ENCODE assay signal across 2 cellular contexts in the genomic region with DNA sequence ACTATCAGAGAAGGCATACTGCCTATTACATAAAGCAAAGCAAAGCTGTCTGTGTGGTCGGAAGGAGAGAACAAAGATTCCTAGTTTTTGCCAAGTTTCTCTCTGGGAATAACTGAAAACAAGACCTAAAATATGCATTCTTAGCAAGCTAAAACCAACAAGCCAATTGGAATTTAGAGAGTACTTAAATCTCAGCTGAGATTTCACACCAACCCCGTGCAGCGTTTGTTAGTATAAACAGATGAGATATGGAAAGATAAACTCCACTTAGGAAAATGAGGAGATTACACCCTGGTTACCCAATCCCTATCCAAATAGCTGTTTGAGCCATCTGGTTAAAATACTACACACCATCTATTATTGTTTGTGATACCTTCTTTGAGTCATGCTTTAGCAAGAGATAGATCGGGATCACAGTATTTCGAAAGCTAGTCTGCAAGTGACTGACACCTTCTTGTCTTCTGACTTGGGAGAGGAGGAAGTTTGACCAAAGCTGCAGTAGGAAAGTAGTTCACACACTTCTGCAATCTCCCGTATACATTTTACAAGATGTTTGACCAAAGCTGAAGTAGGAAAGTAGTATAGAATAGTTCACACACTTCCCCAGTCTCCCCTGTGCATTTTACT.
TF ChIP-seq lines count a peak whose summit lies in the region.

No MANE protein-coding gene starts in this region.

TF ChIP-seq in IMR-90, 13 proteins besides CTCF, POLR2A, EP300 and RAD21 (continued from another document):
- TF ChIP-seq CEBPB (IDR thresholded peaks at IDR 0.05; ENCODE audit: low read depth, low read length) (peak; percentile 91), BHLHE40 (IDR thresholded peaks at IDR 0.05; ENCODE audit: low read depth, low read length) (peak; percentile 83), MAFK (IDR thresholded peaks at IDR 0.05; ENCODE audit: low read depth, low read length) (no peak), CHD1 (IDR thresholded peaks at IDR 0.05; ENCODE audit: low read depth, low read length) (0 out of 2 replicates have a peak, but pooled peaks have one; percentile 64), RCOR1 (IDR thresholded peaks at IDR 0.05; ENCODE audit: insufficient replicate concordance, low read length) (peak; percentile 61)

TF ChIP-seq in liver, 16 proteins besides CTCF, POLR2A, EP300 and RAD21:
- TF ChIP-seq, protein P1, sequence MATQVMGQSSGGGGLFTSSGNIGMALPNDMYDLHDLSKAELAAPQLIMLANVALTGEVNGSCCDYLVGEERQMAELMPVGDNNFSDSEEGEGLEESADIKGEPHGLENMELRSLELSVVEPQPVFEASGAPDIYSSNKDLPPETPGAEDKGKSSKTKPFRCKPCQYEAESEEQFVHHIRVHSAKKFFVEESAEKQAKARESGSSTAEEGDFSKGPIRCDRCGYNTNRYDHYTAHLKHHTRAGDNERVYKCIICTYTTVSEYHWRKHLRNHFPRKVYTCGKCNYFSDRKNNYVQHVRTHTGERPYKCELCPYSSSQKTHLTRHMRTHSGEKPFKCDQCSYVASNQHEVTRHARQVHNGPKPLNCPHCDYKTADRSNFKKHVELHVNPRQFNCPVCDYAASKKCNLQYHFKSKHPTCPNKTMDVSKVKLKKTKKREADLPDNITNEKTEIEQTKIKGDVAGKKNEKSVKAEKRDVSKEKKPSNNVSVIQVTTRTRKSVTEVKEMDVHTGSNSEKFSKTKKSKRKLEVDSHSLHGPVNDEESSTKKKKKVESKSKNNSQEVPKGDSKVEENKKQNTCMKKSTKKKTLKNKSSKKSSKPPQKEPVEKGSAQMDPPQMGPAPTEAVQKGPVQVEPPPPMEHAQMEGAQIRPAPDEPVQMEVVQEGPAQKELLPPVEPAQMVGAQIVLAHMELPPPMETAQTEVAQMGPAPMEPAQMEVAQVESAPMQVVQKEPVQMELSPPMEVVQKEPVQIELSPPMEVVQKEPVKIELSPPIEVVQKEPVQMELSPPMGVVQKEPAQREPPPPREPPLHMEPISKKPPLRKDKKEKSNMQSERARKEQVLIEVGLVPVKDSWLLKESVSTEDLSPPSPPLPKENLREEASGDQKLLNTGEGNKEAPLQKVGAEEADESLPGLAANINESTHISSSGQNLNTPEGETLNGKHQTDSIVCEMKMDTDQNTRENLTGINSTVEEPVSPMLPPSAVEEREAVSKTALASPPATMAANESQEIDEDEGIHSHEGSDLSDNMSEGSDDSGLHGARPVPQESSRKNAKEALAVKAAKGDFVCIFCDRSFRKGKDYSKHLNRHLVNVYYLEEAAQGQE (IDR thresholded peaks at IDR 0.05) = peak; percentile 67
- peak; percentile 65 to 90 for TF ChIP-seq JUND (IDR thresholded peaks at IDR 0.05)
- TF ChIP-seq HNF4G (IDR thresholded peaks at IDR 0.05) = no peak
- TF ChIP-seq GABPA (IDR thresholded peaks at IDR 0.05 in 1 of 2, conservative IDR thresholded peaks at IDR 0.05 in 1 of 2) = peak in 1 of 2 donors; percentile 56
- TF ChIP-seq, protein P2, sequence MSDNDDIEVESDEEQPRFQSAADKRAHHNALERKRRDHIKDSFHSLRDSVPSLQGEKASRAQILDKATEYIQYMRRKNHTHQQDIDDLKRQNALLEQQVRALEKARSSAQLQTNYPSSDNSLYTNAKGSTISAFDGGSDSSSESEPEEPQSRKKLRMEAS (IDR thresholded peaks at IDR 0.05) = peak; percentile 78
- no peak for TF ChIP-seq TAF1 (conservative IDR thresholded peaks at IDR 0.05)
- peak; percentile 55 to 86 for TF ChIP-seq RXRA (IDR thresholded peaks at IDR 0.05)
- peak; percentile 65 for TF ChIP-seq YY1 (IDR thresholded peaks at IDR 0.05)
- no peak for TF ChIP-seq NR2F2 (IDR thresholded peaks at IDR 0.05)
- peak; percentile 61 for TF ChIP-seq SP1 (IDR thresholded peaks at IDR 0.05)
- TF ChIP-seq FOXA2 (IDR thresholded peaks at IDR 0.05) = peak; percentile 95
- TF ChIP-seq, protein P3, sequence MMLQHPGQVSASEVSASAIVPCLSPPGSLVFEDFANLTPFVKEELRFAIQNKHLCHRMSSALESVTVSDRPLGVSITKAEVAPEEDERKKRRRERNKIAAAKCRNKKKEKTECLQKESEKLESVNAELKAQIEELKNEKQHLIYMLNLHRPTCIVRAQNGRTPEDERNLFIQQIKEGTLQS (IDR thresholded peaks at IDR 0.05) = no peak
- TF ChIP-seq, protein P4, sequence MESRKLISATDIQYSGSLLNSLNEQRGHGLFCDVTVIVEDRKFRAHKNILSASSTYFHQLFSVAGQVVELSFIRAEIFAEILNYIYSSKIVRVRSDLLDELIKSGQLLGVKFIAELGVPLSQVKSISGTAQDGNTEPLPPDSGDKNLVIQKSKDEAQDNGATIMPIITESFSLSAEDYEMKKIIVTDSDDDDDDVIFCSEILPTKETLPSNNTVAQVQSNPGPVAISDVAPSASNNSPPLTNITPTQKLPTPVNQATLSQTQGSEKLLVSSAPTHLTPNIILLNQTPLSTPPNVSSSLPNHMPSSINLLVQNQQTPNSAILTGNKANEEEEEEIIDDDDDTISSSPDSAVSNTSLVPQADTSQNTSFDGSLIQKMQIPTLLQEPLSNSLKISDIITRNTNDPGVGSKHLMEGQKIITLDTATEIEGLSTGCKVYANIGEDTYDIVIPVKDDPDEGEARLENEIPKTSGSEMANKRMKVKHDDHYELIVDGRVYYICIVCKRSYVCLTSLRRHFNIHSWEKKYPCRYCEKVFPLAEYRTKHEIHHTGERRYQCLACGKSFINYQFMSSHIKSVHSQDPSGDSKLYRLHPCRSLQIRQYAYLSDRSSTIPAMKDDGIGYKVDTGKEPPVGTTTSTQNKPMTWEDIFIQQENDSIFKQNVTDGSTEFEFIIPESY (IDR thresholded peaks at IDR 0.05) = peak; percentile 84
- TF ChIP-seq HNF4A (conservative IDR thresholded peaks at IDR 0.05) = peak; percentile 63 to 83
- peak; percentile 87 for TF ChIP-seq FOXA1 (IDR thresholded peaks at IDR 0.05)
- peak in 1 of 2 donors; percentile 96 for TF ChIP-seq EGR1 (IDR thresholded peaks at IDR 0.05; ENCODE audit: low read depth in 2 of 2)
